7 cellular contexts compared by ENCODE assay signal in the genomic region with DNA sequence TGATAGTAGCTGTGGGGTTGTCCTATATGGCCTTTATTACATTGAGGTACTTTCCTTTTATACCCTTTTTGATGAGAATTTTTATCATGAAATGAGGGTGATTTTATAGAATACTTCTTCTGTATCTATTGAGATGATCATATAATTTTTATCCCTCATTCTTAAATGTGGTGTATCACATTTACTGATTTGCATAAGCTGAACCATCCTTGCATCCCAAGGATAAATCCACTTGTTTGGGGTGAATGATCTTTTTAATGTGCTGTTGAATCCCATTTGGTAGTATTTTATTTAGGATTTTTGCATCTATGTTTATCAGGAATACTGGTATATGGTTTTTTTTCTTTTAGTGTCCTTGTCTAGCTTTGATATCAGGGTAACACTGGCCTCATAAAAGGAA.
"Had no signal": no experiment of that assay in that cellular context is flagged by ENCODE, and none has a peak within 500 bp of the region (broad histone marks: within the 10 kb centered on the region; RNA-seq: fewer than 3 reads in every experiment).

No MANE protein-coding gene starts in this region.

- H3K4me3 ChIP-seq: GM12878 had no signal

- ATAC-seq: GM12878 had no signal

- FAIRE-seq: GM12878, GM12891, GM12892, GM18507, GM19239 had no signal

- DNase-seq: GDM1, GF-D8 had no signal
